In the genomic region with DNA sequence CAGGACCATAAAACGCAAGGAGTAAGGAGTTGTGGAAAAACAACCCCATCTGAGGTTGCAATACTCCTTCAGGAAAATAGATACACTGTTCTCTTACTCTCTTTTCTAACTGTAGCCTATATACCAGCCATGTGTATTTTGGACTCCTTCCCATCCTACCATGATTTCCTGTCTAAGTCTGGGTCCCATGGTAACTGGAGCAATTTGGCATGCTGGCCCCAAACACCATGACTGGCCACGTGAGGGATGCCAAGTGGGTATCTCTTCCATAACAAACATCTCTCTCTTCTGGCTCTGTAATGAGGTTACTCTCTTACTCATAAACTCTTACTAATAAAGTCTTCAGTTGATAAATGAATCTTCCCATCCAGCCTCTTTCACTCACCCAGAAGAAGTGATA, we compare ENCODE assay signal across 9 cellular contexts. TPM values are rescaled to one million over a fixed set of nuclear protein-coding genes. Genes with fewer than 3 reads are reported as not detected.
DNase-seq lines count a peak whose midpoint lies in the region; ATAC-seq and TF ChIP-seq lines count a peak whose summit lies in the region.
"Had no signal": no experiment of that assay in that cellular context is flagged by ENCODE, and none has a peak within 500 bp of the region (broad histone marks: within the 10 kb centered on the region; RNA-seq: fewer than 3 reads in every experiment).

No MANE protein-coding gene starts in this region.

- CTCF ChIA-PET in HEK293 (lab: Yijun Ruan, JAX), result interaction anchor here (1.2 kb wide), 1 partner anchor 157 kb away, joined by 3 read pairs; no protein-coding TSS in a partner anchor

- ATAC-seq in GM21447 (IDR thresholded peaks at IDR 0.05; ENCODE audit: unreplicated experiment), result no peak

- TF ChIP-seq CTCF in HEK293 (tag by site-specific recombination; IDR thresholded peaks at IDR 0.05), result no peak

- no peaks in the 10 kb centered on the region for H3K9me3 ChIP-seq in HEK293 (ENCODE audit: control insufficient read depth, insufficient read depth, low read depth, low read length)

- H3K4me3 ChIP-seq in HEK293 (ENCODE audit: low read depth, low read length), result no peak overlapping the region

- intact Hi-C loops in head of caudate nucleus (cut with DNase I), result loop anchor here (5.0 kb wide), 1 partner anchor 64 kb away; no protein-coding TSS in a partner anchor

- H3K27ac ChIP-seq in HEK293 (ENCODE audit: extremely low read depth, low read depth, low read length), result no peak overlapping the region

- peak; percentile 83 for DNase-seq in AG08395 (ENCODE audit: low spot score)
- DNase-seq in fibroblast of peridontal ligament (ENCODE audit: extremely low read depth), result peak; percentile 69
- DNase-seq in head of caudate nucleus, result no peak
- no peak for DNase-seq in HuH-7.5 (ENCODE audit: low spot score)
- no peak for DNase-seq in dedifferentiated amniotic fluid mesenchymal stem cell (ENCODE audit: extremely low spot score)
- DNase-seq: NCI-H187 had no signal

- H3K4me1 ChIP-seq in HEK293 (ENCODE audit: control insufficient read depth, insufficient read depth, low read length), result peaks cover 17% of the 10 kb centered on the region

- POLR2A ChIA-PET in HEK293 (lab: Yijun Ruan, JAX), result no interaction called here

- H3K36me3 ChIP-seq in HEK293 (ENCODE audit: control insufficient read depth in 2 of 2, insufficient read depth in 1 of 2, low read length in 2 of 2), result no peaks in the 10 kb centered on the region

TF ChIP-seq in HEK293, 187 proteins besides CTCF, POLR2A, EP300 and RAD21:
- TF ChIP-seq ZNF366 (tag by site-specific recombination; conservative IDR thresholded peaks at IDR 0.05) (0 out of 2 replicates have a peak, but pooled peaks have one; percentile 42), ZSCAN4 (tag by site-specific recombination; IDR thresholded peaks at IDR 0.05) (no peak)
- TF ChIP-seq, protein P1, sequence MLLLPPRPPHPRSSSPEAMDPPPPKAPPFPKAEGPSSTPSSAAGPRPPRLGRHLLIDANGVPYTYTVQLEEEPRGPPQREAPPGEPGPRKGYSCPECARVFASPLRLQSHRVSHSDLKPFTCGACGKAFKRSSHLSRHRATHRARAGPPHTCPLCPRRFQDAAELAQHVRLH (tag by site-specific recombination; IDR thresholded peaks at IDR 0.05), result 0 out of 2 replicates have a peak, but pooled peaks have one; percentile 10

TF ChIP-seq in PFSK-1, 5 proteins besides CTCF, POLR2A, EP300 and RAD21:
- no peak for TF ChIP-seq POLR2AphosphoS5 (IDR thresholded peaks at IDR 0.05; ENCODE audit: low read depth, low read length)
- TF ChIP-seq SIN3A (IDR thresholded peaks at IDR 0.05; ENCODE audit: borderline replicate concordance, insufficient read depth, low read length), result peak; percentile 81; the same call in 1 of the 2 replicates
- no peak for TF ChIP-seq FOXP2 (optimal IDR thresholded peaks at IDR 0.05; ENCODE audit: borderline replicate concordance, extremely low read depth, extremely low read length, insufficient read depth)
- no peak for TF ChIP-seq REST (IDR thresholded peaks at IDR 0.05; ENCODE audit: insufficient read depth in 1 of 2, low read depth in 2 of 2, low read length in 2 of 2)
- no peak for TF ChIP-seq TAF1 (IDR thresholded peaks at IDR 0.05; ENCODE audit: borderline replicate concordance, insufficient read depth, low read length)
TF ChIP-seq in PFSK-1: peak in this region for 1.

RNA-seq across cellular contexts. Expression of gene ABTB2, which starts 26.5 kb away (rescaled TPM):
- 18.7 TPM for polyA plus RNA-seq in PFSK-1 (2012; ENCODE audit: insufficient read length, low read depth)

Comparison
In these comparisons a context has a peak if more than half of its experiments do, and no peak if none do; other contexts are left out.
1. DNase-seq: peak in AG08395 (single experiment) and fibroblast of peridontal ligament (single experiment); none in head of caudate nucleus (0 of 42), HuH-7.5 (single experiment) and dedifferentiated amniotic fluid mesenchymal stem cell (single experiment).